Comparison of ENCODE assay signal across 1 cellular context in genomic region chr11:130002352-130002845, GRCh38.
TF ChIP-seq lines count a peak whose summit lies in the region.

A gene with protein sequence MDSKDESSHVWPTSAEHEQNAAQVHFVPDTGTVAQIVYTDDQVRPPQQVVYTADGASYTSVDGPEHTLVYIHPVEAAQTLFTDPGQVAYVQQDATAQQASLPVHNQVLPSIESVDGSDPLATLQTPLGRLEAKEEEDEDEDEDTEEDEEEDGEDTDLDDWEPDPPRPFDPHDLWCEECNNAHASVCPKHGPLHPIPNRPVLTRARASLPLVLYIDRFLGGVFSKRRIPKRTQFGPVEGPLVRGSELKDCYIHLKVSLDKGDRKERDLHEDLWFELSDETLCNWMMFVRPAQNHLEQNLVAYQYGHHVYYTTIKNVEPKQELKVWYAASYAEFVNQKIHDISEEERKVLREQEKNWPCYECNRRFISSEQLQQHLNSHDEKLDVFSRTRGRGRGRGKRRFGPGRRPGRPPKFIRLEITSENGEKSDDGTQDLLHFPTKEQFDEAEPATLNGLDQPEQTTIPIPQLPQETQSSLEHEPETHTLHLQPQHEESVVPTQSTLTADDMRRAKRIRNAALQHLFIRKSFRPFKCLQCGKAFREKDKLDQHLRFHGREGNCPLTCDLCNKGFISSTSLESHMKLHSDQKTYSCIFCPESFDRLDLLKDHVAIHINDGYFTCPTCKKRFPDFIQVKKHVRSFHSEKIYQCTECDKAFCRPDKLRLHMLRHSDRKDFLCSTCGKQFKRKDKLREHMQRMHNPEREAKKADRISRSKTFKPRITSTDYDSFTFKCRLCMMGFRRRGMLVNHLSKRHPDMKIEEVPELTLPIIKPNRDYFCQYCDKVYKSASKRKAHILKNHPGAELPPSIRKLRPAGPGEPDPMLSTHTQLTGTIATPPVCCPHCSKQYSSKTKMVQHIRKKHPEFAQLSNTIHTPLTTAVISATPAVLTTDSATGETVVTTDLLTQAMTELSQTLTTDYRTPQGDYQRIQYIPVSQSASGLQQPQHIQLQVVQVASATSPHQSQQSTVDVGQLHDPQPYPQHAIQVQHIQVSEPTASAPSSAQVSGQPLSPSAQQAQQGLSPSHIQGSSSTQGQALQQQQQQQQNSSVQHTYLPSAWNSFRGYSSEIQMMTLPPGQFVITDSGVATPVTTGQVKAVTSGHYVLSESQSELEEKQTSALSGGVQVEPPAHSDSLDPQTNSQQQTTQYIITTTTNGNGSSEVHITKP (minus strand): TSS chr11:130002835. CDS start chr11:129960964, 41,871 bp downstream.

TF ChIP-seq in K562, 482 proteins besides CTCF, POLR2A, EP300 and RAD21 (continued from another document and continues in another):
- TF ChIP-seq ZNF592 (IDR thresholded peaks at IDR 0.05) (no peak; the same call in 1 of the 2 replicates), ZBTB26 (CRISPR knock-in tag; IDR thresholded peaks at IDR 0.05) (no peak), ZKSCAN8 (CRISPR knock-in tag; IDR thresholded peaks at IDR 0.05) (no peak), PCBP2 (IDR thresholded peaks at IDR 0.05; ENCODE audit: low read depth, low read length, poor library complexity, severe bottlenecking) (no peak), ZNF174 (CRISPR knock-in tag; IDR thresholded peaks at IDR 0.05) (no peak), ZNF133 (CRISPR knock-in tag; IDR thresholded peaks at IDR 0.05) (no peak), BCOR (IDR thresholded peaks at IDR 0.05) (no peak), ETV5 (CRISPR knock-in tag; IDR thresholded peaks at IDR 0.05; ENCODE audit: low read depth) (no peak; the same call in 1 of the 2 replicates), ZNF395 (CRISPR knock-in tag; IDR thresholded peaks at IDR 0.05) (no peak), KHSRP (IDR thresholded peaks at IDR 0.05) (no peak), YY1 (IDR thresholded peaks at IDR 0.05; ENCODE audit: borderline replicate concordance in 1 of 3, control insufficient read depth in 1 of 3, extremely low read depth in 1 of 3, insufficient read depth in 3 of 3, insufficient read length in 1 of 3, insufficient replicate concordance in 2 of 3, low read depth in 1 of 3, low read length in 2 of 3) (peak; percentile 76 to 98 (median 93)), STAT6 (CRISPR knock-in tag; IDR thresholded peaks at IDR 0.05) (no peak), MEF2A (IDR thresholded peaks at IDR 0.05; ENCODE audit: control insufficient read depth, low read depth, low read length) (no peak), DEAF1 (CRISPR knock-in tag; IDR thresholded peaks at IDR 0.05) (no peak), NR4A1 (CRISPR knock-in tag; IDR thresholded peaks at IDR 0.05) (no peak), NR4A1 (tag; IDR thresholded peaks at IDR 0.05) (no peak), CGGBP1 (CRISPR knock-in tag; IDR thresholded peaks at IDR 0.05) (no peak), ZZZ3 (IDR thresholded peaks at IDR 0.05) (no peak), SAP30 (IDR thresholded peaks at IDR 0.05; ENCODE audit: borderline replicate concordance, insufficient read depth, low read depth, low read length, poor library complexity, severe bottlenecking) (no peak), ZNF282 (CRISPR knock-in tag; IDR thresholded peaks at IDR 0.05) (no peak), ZNF778 (CRISPR knock-in tag; IDR thresholded peaks at IDR 0.05) (no peak), EZH2 (IDR thresholded peaks at IDR 0.05; ENCODE audit: borderline replicate concordance, low read depth, low read length) (no peak), RBFOX2 (IDR thresholded peaks at IDR 0.05; ENCODE audit: low read depth, low read length) (no peak), ZNF764 (CRISPR knock-in tag; IDR thresholded peaks at IDR 0.05; ENCODE audit: low read depth) (no peak), ZKSCAN1 (IDR thresholded peaks at IDR 0.05; ENCODE audit: low read depth, low read length) (no peak), HBP1 (CRISPR knock-in tag; IDR thresholded peaks at IDR 0.05) (no peak), PURB (CRISPR knock-in tag; IDR thresholded peaks at IDR 0.05; ENCODE audit: low read depth) (no peak), SMARCC2 (IDR thresholded peaks at IDR 0.05; ENCODE audit: low read depth) (no peak), ZFP91 (CRISPR knock-in tag; IDR thresholded peaks at IDR 0.05) (no peak), ZC3H8 (IDR thresholded peaks at IDR 0.05) (no peak), ZNF197 (CRISPR knock-in tag; IDR thresholded peaks at IDR 0.05; ENCODE audit: low read depth) (no peak)
- TF ChIP-seq, protein P1, sequence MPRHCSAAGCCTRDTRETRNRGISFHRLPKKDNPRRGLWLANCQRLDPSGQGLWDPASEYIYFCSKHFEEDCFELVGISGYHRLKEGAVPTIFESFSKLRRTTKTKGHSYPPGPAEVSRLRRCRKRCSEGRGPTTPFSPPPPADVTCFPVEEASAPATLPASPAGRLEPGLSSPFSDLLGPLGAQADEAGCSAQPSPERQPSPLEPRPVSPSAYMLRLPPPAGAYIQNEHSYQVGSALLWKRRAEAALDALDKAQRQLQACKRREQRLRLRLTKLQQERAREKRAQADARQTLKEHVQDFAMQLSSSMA (CRISPR knock-in tag; IDR thresholded peaks at IDR 0.05), result no peak
- TF ChIP-seq, protein P2, sequence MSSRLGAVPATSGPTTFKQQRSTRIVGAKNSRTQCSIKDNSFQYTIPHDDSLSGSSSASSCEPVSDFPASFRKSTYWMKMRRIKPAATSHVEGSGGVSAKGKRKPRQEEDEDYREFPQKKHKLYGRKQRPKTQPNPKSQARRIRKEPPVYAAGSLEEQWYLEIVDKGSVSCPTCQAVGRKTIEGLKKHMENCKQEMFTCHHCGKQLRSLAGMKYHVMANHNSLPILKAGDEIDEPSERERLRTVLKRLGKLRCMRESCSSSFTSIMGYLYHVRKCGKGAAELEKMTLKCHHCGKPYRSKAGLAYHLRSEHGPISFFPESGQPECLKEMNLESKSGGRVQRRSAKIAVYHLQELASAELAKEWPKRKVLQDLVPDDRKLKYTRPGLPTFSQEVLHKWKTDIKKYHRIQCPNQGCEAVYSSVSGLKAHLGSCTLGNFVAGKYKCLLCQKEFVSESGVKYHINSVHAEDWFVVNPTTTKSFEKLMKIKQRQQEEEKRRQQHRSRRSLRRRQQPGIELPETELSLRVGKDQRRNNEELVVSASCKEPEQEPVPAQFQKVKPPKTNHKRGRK (tag; IDR thresholded peaks at IDR 0.05), result no peak
- TF ChIP-seq, protein P3, sequence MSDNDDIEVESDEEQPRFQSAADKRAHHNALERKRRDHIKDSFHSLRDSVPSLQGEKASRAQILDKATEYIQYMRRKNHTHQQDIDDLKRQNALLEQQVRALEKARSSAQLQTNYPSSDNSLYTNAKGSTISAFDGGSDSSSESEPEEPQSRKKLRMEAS (CRISPR knock-in tag; IDR thresholded peaks at IDR 0.05), result no peak
- TF ChIP-seq, protein P4, sequence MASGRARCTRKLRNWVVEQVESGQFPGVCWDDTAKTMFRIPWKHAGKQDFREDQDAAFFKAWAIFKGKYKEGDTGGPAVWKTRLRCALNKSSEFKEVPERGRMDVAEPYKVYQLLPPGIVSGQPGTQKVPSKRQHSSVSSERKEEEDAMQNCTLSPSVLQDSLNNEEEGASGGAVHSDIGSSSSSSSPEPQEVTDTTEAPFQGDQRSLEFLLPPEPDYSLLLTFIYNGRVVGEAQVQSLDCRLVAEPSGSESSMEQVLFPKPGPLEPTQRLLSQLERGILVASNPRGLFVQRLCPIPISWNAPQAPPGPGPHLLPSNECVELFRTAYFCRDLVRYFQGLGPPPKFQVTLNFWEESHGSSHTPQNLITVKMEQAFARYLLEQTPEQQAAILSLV (tag; IDR thresholded peaks at IDR 0.05), result no peak
